Comparison of ENCODE assay signal across 28 cellular contexts in the genomic region with DNA sequence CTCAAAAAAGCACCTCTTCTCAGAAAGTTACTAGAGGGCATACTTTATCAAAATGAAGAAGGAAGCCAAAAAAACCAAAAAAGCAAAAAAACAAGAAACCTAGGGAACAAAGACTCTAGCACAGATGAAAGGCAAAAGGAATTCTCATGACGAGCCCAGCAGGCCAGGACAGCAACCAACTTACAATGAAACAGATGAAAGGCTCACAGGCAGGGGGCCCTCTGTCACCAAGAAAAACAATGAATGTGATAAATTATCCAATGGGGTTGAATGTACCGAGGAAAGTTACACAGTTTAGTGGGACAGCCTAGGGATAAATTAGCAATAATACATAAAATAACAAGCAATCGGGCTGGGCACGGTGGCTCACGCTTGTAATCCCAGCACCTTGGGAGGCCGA.
DNase-seq lines count a peak whose midpoint lies in the region; ATAC-seq and TF ChIP-seq lines count a peak whose summit lies in the region.
"Had no signal": no experiment of that assay in that cellular context is flagged by ENCODE, and none has a peak within 500 bp of the region (broad histone marks: within the 10 kb centered on the region; RNA-seq: fewer than 3 reads in every experiment).

No MANE protein-coding gene starts in this region.

- H3K36me3 Mint-ChIP-seq in H9 (ENCODE audit: insufficient read depth in 1 of 3, low read depth in 3 of 3) (peaks cover 24 to 32% (median 27%) of the 10 kb centered on the region in 3 experiments), WTC11 (peaks cover 26% of the 10 kb centered on the region)

- no peak overlapping the region for H3K4me3 Mint-ChIP-seq in H9
- no peak overlapping the region for H3K4me3 Mint-ChIP-seq in WTC11
- H3K4me3 Mint-ChIP-seq: activated CD8-positive, alpha-beta T cell treated with anti-CD3 and anti-CD28 coated beads, Interleukin-2, amount 10 ng/mL, durations not matched to agents 7 days and 5 days; effector memory CD8-positive, alpha-beta T cell had no signal

- intact Hi-C loops in mammary epithelial cell (cut with micrococcal nuclease): no loop called here

- DNase-seq in DND-41 (no peak), H9 (peak; percentile 51), WTC11 (ENCODE audit: low spot score) (peak; percentile 14), iPS DF 6.9 (ENCODE audit: low read depth, low spot score) (peak; percentile 7), foreskin melanocyte (no peak), GM13977 (ENCODE audit: low spot score) (no peak), mammary epithelial cell (no peak)
- DNase-seq in stimulated activated CD4-positive, alpha-beta T cell treated with anti-CD3 and anti-CD28 coated beads, Interleukin-12 subunit alpha, Interleukin-12 subunit beta, amount 100 ng/mL, for 4 hours: no peak
- DNase-seq: activated CD4-positive, CD25-positive, alpha-beta regulatory T cell treated with anti-CD3 and anti-CD28 coated beads, Interleukin-2, amount 50 U/mL, for 72 hours; activated CD8-positive, alpha-beta T cell treated with anti-CD3 and anti-CD28 coated beads, Interleukin-2, amount 10 ng/mL, durations not matched to agents 7 days and 5 days; activated gamma-delta T cell; activated T-cell treated with anti-CD3 and anti-CD28 coated beads for 4 hours; amniotic stem cell; effector memory CD8-positive, alpha-beta T cell; left cardiac atrium; naive B cell; NCI-H1105 treated with DMSO at 0.1 percent for 48 hours; NCI-H2029; NCI-H226; NCI-H774; occipital lobe; SHP77 treated with DMSO at 0.1 percent for 48 hours; stimulated activated CD4-positive, alpha-beta T cell treated with anti-CD3 and anti-CD28 coated beads, Interleukin-1b, Interleukin-23, amount 100 ng/mL, for 48 hours; upper lobe of left lung had no signal

- H2BK15ac ChIP-seq in H9 (ENCODE audit: low read depth, low read length): no peak overlapping the region

- CTCF ChIA-PET in WTC11 (lab: Charles Lee): no interaction called here
- CTCF ChIA-PET in mammary epithelial cell (lab: Charles Lee; ENCODE audit: low non-redundant PET): no interaction called here

- H3K18ac ChIP-seq in H9 (ENCODE audit: insufficient read length, low read depth, low read length): no peak overlapping the region

- H3K9ac ChIP-seq in DND-41 (ENCODE audit: low read depth, low read length) (no peak overlapping the region), H9 (ENCODE audit: extremely low read depth, insufficient read length, low read length) (no peak overlapping the region), mammary epithelial cell (ENCODE audit: insufficient read depth, low read length) (no peak overlapping the region)

- in situ Hi-C loops in GM13977 (cut with MboI; ENCODE audit: low pct_unique_long_range_greater_than_20kb, low sequenced_read_pairs, unreplicated experiment) (no loop called here), mammary epithelial cell (cut with MboI; ENCODE audit: low sequenced_read_pairs in 2 of 2) (no loop called here)

- BruUV-seq in mammary epithelial cell (replicated peaks; lab: Mats Ljungman, UMichigan): no TSS peak

- no peak overlapping the region for H4K91ac ChIP-seq in H9 (ENCODE audit: insufficient read length, low read depth, low read length)

- no peak overlapping the region for H2BK5ac ChIP-seq in H9 (ENCODE audit: insufficient read length, low read length)

- H3K4me2 ChIP-seq in DND-41 (ENCODE audit: insufficient read depth, low read length) (no peak overlapping the region), H9 (ENCODE audit: insufficient read depth, insufficient read length, low read length) (no peak overlapping the region), mammary epithelial cell (ENCODE audit: insufficient read depth, low read depth, low read length) (no peak overlapping the region)

- no peak overlapping the region for H2BK120ac ChIP-seq in H9 (ENCODE audit: low read depth, low read length, poor library complexity, severe bottlenecking)

- dilution Hi-C loops in mammary epithelial cell (cut with HindIII; ENCODE audit: low sequenced_read_pairs): no loop called here

- no peak overlapping the region for H3T11ph ChIP-seq in H9 (ENCODE audit: low read length)

- H4K20me1 ChIP-seq in DND-41 (ENCODE audit: insufficient read depth, low read length): no peaks in the 10 kb centered on the region
- no peaks in the 10 kb centered on the region for H4K20me1 ChIP-seq in H9 (ENCODE audit: control insufficient read depth, insufficient read depth, insufficient read length)
- no peaks in the 10 kb centered on the region for H4K20me1 ChIP-seq in mammary epithelial cell (ENCODE audit: insufficient read depth, low read length)

- no peak overlapping the region for H2AFZ ChIP-seq in DND-41 (ENCODE audit: low read depth, low read length)
- H2AFZ ChIP-seq in H9 (ENCODE audit: low read length): no peak overlapping the region
- no peak overlapping the region for H2AFZ ChIP-seq in mammary epithelial cell (ENCODE audit: low read depth, low read length)

- no peak overlapping the region for H3K56ac ChIP-seq in H9 (ENCODE audit: insufficient read length, low read depth, low read length)

- H3K4ac ChIP-seq in H9 (ENCODE audit: low read depth, low read length): no peak overlapping the region

- H3K9me3 Mint-ChIP-seq in H9: peaks cover 50 to 61% of the 10 kb centered on the region in 2 experiments
- H3K9me3 Mint-ChIP-seq in WTC11: peaks cover 19% of the 10 kb centered on the region
- H3K9me3 Mint-ChIP-seq: effector memory CD8-positive, alpha-beta T cell had no signal

- no peaks in the 10 kb centered on the region for H3K27me3 Mint-ChIP-seq in H9 (ENCODE audit: low read depth)
- no peaks in the 10 kb centered on the region for H3K27me3 Mint-ChIP-seq in WTC11 (ENCODE audit: low read depth)
- H3K27me3 Mint-ChIP-seq: effector memory CD8-positive, alpha-beta T cell; naive B cell had no signal

- peaks cover 14% of the 10 kb centered on the region; the same call in 1 of the 2 replicates for H3K36me3 ChIP-seq in DND-41 (ENCODE audit: insufficient read depth, low read length)
- no peaks in the 10 kb centered on the region for H3K36me3 ChIP-seq in iPS DF 6.9 (ENCODE audit: control insufficient read depth, insufficient read depth, low read length)
- no peaks in the 10 kb centered on the region for H3K36me3 ChIP-seq in mammary epithelial cell (ENCODE audit: insufficient read depth, low read length)
- H3K36me3 ChIP-seq: breast epithelium, upper lobe of left lung had no signal

- H3K27ac ChIP-seq in DND-41 (ENCODE audit: low read length): no peak overlapping the region
- H3K27ac ChIP-seq in H9 (ENCODE audit: insufficient read length, low read depth, low read length): no peak overlapping the region
- H3K27ac ChIP-seq in iPS DF 6.9 (ENCODE audit: low read length): no peak overlapping the region
- no peak overlapping the region for H3K27ac ChIP-seq in mammary epithelial cell (ENCODE audit: insufficient read depth, low read depth, low read length)
- H3K27ac ChIP-seq: breast epithelium, HL-60, skin epidermis, upper lobe of left lung had no signal

- H3K4me1 Mint-ChIP-seq in H9 (peaks cover 8 to 15% of the 10 kb centered on the region in 2 experiments), WTC11 (peaks cover 26% of the 10 kb centered on the region)

- H3K9me3 ChIP-seq in DND-41 (ENCODE audit: insufficient read depth, low read length, severe bottlenecking) (peaks cover 7% of the 10 kb centered on the region), H9 (ENCODE audit: control insufficient read depth, low read depth, low read length) (peaks cover 9% of the 10 kb centered on the region), iPS DF 6.9 (ENCODE audit: control insufficient read depth, insufficient read depth, low read length) (no peaks in the 10 kb centered on the region), mammary epithelial cell (replicated peaks; ENCODE audit: insufficient read depth, low read length) (peaks cover 4% of the 10 kb centered on the region)

- no peak overlapping the region for H2AK5ac ChIP-seq in H9 (ENCODE audit: insufficient read length, low read length)

- ATAC-seq in DND-41 (ENCODE audit: insufficient read depth, low read depth): no peak
- ATAC-seq in WTC11: peak; percentile 41; the same call in 1 of the 2 replicates
- ATAC-seq: activated CD8-positive, alpha-beta T cell treated with anti-CD3 and anti-CD28 coated beads, Interleukin-2, amount 10 ng/mL, durations not matched to agents 7 days and 5 days; effector memory CD8-positive, alpha-beta T cell; left cardiac atrium; Panc1 had no signal

- H4K8ac ChIP-seq in H9 (replicated peaks; ENCODE audit: insufficient read length, low read depth, low read length): no peak overlapping the region

- H4K5ac ChIP-seq in H9 (ENCODE audit: insufficient read length, low read depth, low read length): no peak overlapping the region

- H2BK12ac ChIP-seq in H9 (ENCODE audit: insufficient read length, low read depth, low read length): no peak overlapping the region

- H3K79me2 ChIP-seq in DND-41 (ENCODE audit: insufficient read depth, low read length) (peaks cover 79% of the 10 kb centered on the region), H9 (ENCODE audit: insufficient read depth, low read length) (peaks cover 6% of the 10 kb centered on the region; the same call in 1 of the 2 replicates), mammary epithelial cell (ENCODE audit: insufficient read depth, low read length) (peaks cover 3% of the 10 kb centered on the region)

- H3K4me3 ChIP-seq in DND-41 (ENCODE audit: low read depth in 1 of 2, low read length in 2 of 2): no peak overlapping the region
- H3K4me3 ChIP-seq in iPS DF 6.9 (ENCODE audit: low read length): no peak overlapping the region
- H3K4me3 ChIP-seq in mammary epithelial cell (replicated peaks in 1 of 3; ENCODE audit: insufficient read depth in 1 of 3, low read depth in 2 of 3, low read length in 3 of 3): no peak overlapping the region
- H3K4me3 ChIP-seq: breast epithelium, skin epidermis, upper lobe of left lung had no signal

- POLR2A ChIA-PET in WTC11 (lab: Charles Lee): no interaction called here

- WGBS in H9 (ENCODE audit: extremely low coverage, insufficient read length, low lambda C conversion rate): no CpG with 5 or more reads among the region's 6 CpGs
- no CpG with 5 or more reads among the region's 6 CpGs for WGBS in iPS DF 6.9 (ENCODE audit: insufficient coverage, insufficient read length)
- WGBS in mammary epithelial cell (ENCODE audit: low coverage, missing lambda C conversion rate): 87% methylated on average over 6 of the region's 6 CpGs

- TF ChIP-seq CTCF in DND-41 (IDR thresholded peaks at IDR 0.05; ENCODE audit: borderline replicate concordance, extremely low read depth, low read length, poor library complexity, severe bottlenecking) (peak; percentile 10), H9 (conservative IDR thresholded peaks at IDR 0.05) (peak; percentile 17; the same call in 1 of the 3 replicates), WTC11 (IDR thresholded peaks at IDR 0.05) (no peak), GM13977 (IDR thresholded peaks at IDR 0.05; ENCODE audit: extremely low read depth, insufficient read depth, missing control alignments) (no peak), mammary epithelial cell (conservative IDR thresholded peaks at IDR 0.05 in 1 of 2, IDR thresholded peaks at IDR 0.05 in 1 of 2; ENCODE audit: extremely low read depth in 1 of 2, insufficient read depth in 1 of 2, low read depth in 1 of 2, low read length in 2 of 2) (no peak)

- no peak overlapping the region for H2BK20ac ChIP-seq in H9 (ENCODE audit: low read depth, low read length, poor library complexity, severe bottlenecking)

- peaks cover 15% of the 10 kb centered on the region for H3K4me1 ChIP-seq in DND-41 (ENCODE audit: insufficient read depth, low read length)
- peaks cover 4% of the 10 kb centered on the region for H3K4me1 ChIP-seq in H9 (ENCODE audit: insufficient read depth, low read length)
- H3K4me1 ChIP-seq in iPS DF 6.9 (ENCODE audit: control insufficient read depth, insufficient read depth, low read length): no peaks in the 10 kb centered on the region
- H3K4me1 ChIP-seq in mammary epithelial cell (ENCODE audit: insufficient read depth, low read length): no peaks in the 10 kb centered on the region
- H3K4me1 ChIP-seq: breast epithelium, upper lobe of left lung had no signal

- H3K27me3 ChIP-seq in DND-41 (ENCODE audit: insufficient read depth, low read length, poor library complexity) (no peaks in the 10 kb centered on the region), H9 (ENCODE audit: insufficient read depth, low read length) (no peaks in the 10 kb centered on the region), iPS DF 6.9 (ENCODE audit: control insufficient read depth, insufficient read depth, low read length) (no peaks in the 10 kb centered on the region), mammary epithelial cell (ENCODE audit: insufficient read depth, low read length) (peaks cover 2% of the 10 kb centered on the region)
- H3K27me3 ChIP-seq: upper lobe of left lung had no signal

- no peaks in the 10 kb centered on the region for H3K23me2 ChIP-seq in H9 (ENCODE audit: insufficient read length, low read depth, low read length, poor library complexity, severe bottlenecking)

- H3K27ac Mint-ChIP-seq in H9 (peak overlapping the region in 1 of 3 experiments; percentile 93; a peak in 3 of 7 replicates), WTC11 (no peak overlapping the region)
- H3K27ac Mint-ChIP-seq: activated CD8-positive, alpha-beta T cell treated with anti-CD3 and anti-CD28 coated beads, Interleukin-2, amount 10 ng/mL, durations not matched to agents 7 days and 5 days had no signal

- H3K79me1 ChIP-seq in H9 (ENCODE audit: insufficient read depth, low read depth, low read length, poor library complexity, severe bottlenecking): peaks cover 8% of the 10 kb centered on the region

- H3K14ac ChIP-seq in H9 (ENCODE audit: insufficient read depth, low read length): no peak overlapping the region

- no peak overlapping the region for H3K23ac ChIP-seq in H9 (ENCODE audit: insufficient read length, low read depth, low read length)

Comparison
In these comparisons a context has a peak if more than half of its experiments do, and no peak if none do; other contexts are left out.
1. DNase-seq: peak in H9 (single experiment), WTC11 (single experiment) and iPS DF 6.9 (single experiment); none in DND-41 (single experiment), stimulated activated CD4-positive, alpha-beta T cell treated with anti-CD3 and anti-CD28 coated beads, Interleukin-12 subunit alpha, Interleukin-12 subunit beta, amount 100 ng/mL, for 4 hours (single experiment), foreskin melanocyte (single experiment), GM13977 (single experiment) and mammary epithelial cell (single experiment).
2. CTCF ChIP-seq: peak in DND-41 (single experiment) and H9 (single experiment); none in WTC11 (single experiment), GM13977 (single experiment) and mammary epithelial cell (0 of 2).